Comparison of ENCODE assay signal across 25 cellular contexts in the genomic region with DNA sequence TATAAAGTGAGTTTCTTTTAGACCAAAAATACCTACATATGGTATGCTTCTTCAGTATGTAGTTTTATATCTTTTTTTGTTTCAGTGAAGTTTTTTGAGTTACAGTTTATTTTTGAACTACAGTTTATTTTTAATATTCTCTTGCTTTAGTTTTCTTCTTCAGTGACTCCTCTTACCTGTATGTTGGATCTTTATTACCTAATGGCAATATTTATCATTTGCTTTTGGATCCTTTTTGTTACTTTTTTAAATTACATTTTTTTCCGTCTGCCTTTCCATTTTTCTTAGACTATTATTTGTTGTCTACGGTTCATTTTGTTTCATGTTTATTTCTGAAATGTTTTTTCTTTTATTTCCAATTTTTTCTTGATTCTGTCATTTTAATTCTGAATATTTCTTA.
"Had no signal": no experiment of that assay in that cellular context is flagged by ENCODE, and none has a peak within 500 bp of the region (broad histone marks: within the 10 kb centered on the region; RNA-seq: fewer than 3 reads in every experiment).

No MANE protein-coding gene starts in this region.

- DNase-seq: hippocampal formation; kidney; left ventricle myocardium inferior; midbrain; mucosa of descending colon; naive thymus-derived CD4-positive, alpha-beta T cell; ovary; posterior cingulate gyrus; retina; right cardiac atrium; spleen; stimulated activated CD4-positive, alpha-beta T cell treated with anti-CD3 and anti-CD28 coated beads, Interleukin-4, amount 100 ng/mL, for 24 hours; stimulated activated naive CD4-positive, alpha-beta T cell; tibial artery; trophoblast cell; upper lobe of right lung had no signal

- ATAC-seq: mucosa of descending colon; naive thymus-derived CD4-positive, alpha-beta T cell; natural killer cell treated with Interleukin-12 subunit alpha and Interleukin-12 subunit beta and Interleukin-15 and Interleukin-18, amount 100 ng/mL, for 72 hours; right cardiac atrium; sciatic nerve; stimulated activated effector memory CD8-positive, alpha-beta T cell treated with anti-CD3 and anti-CD28 coated beads, Interleukin-12 subunit alpha, Interleukin-12 subunit beta, amount 100 ng/mL, for 72 hours; upper lobe of right lung had no signal

- H3K9me3 ChIP-seq: mucosa of descending colon, ovary, prostate gland, suprapubic skin, thoracic aorta, tibial artery, upper lobe of right lung had no signal

- H3K27ac ChIP-seq: left ventricle myocardium inferior, ovary, prostate gland, skin epidermis, spleen, suprapubic skin, thoracic aorta, tibial artery, upper lobe of right lung had no signal

- H3K4me1 ChIP-seq: prostate gland, spleen, suprapubic skin, tibial artery, upper lobe of right lung had no signal

- H3K4me3 ChIP-seq: left ventricle myocardium inferior, lung, mucosa of descending colon, ovary, prostate gland, skin epidermis, spleen, suprapubic skin, thoracic aorta, tibial artery, upper lobe of right lung had no signal

- H3K27me3 ChIP-seq: ovary, spleen, suprapubic skin, tibial artery, upper lobe of right lung had no signal

- FAIRE-seq: urothelium cell line had no signal

- H3K36me3 ChIP-seq: ovary, prostate gland had no signal
